ENCODE assay signal across 28 cellular contexts in genomic region chr4:142009751-142010150, GRCh38.
"Had no signal": no experiment of that assay in that cellular context is flagged by ENCODE, and none has a peak within 500 bp of the region (broad histone marks: within the 10 kb centered on the region; RNA-seq: fewer than 3 reads in every experiment).

No MANE protein-coding gene starts in this region.

- DNase-seq: activated effector memory CD4-positive, alpha-beta T cell treated with anti-CD3 and anti-CD28 coated beads, Interleukin-2, amount 50 U/mL, for 16 hours; activated effector memory CD4-positive, alpha-beta T cell treated with Interleukin-2 at 50 U/mL for 16 hours; activated gamma-delta T cell; activated gamma-delta T cell treated with Interleukin-2 at 50 U/mL for 16 hours; activated naive CD4-positive, alpha-beta T cell; activated naive CD4-positive, alpha-beta T cell treated with anti-CD3 and anti-CD28 coated beads for 36 hours; activated naive CD4-positive, alpha-beta T cell treated with anti-CD3 and anti-CD28 coated beads, Interleukin-2, amount 10 ng/mL, durations not matched to agents 7 days and 5 days; activated naive CD4-positive, alpha-beta T cell treated with anti-CD3 and anti-CD28 coated beads, Interleukin-2, amount 50 U/mL, for 16 hours; activated naive CD4-positive, alpha-beta T cell treated with Interleukin-2 at 50 U/mL for 16 hours; activated naive CD8-positive, alpha-beta T cell treated with anti-CD3 and anti-CD28 coated beads for 36 hours; activated naive CD8-positive, alpha-beta T cell treated with anti-CD3 and anti-CD28 coated beads, Interleukin-2, amount 10 ng/mL, durations not matched to agents 7 days and 5 days; activated naive CD8-positive, alpha-beta T cell treated with anti-CD3 and anti-CD28 coated beads, Interleukin-2, amount 50 U/mL, for 24 hours; activated T-cell treated with anti-CD3 and anti-CD28 coated beads, Interleukin-2, amount 50 U/mL, for 24 hours; activated T-cell treated with anti-CD3 and anti-CD28 coated beads, Interleukin-2, amount 50 U/mL, for 4 hours; activated T-cell treated with anti-CD3 and anti-CD28 coated beads, Interleukin-2, amount 50 U/mL, for 48 hours; activated T-cell treated with anti-CD3 and anti-CD28 coated beads, Interleukin-2, amount 50 U/mL, for 72 hours; adrenal gland; amniotic stem cell; amygdala; anterior cingulate cortex; aorta; body of pancreas; brain microvascular endothelial cell; caudate nucleus; central memory CD4-positive, alpha-beta T cell; cerebellar nuclear complex had no signal

- ATAC-seq: activated naive CD4-positive, alpha-beta T cell treated with anti-CD3 and anti-CD28 coated beads, Interleukin-2, amount 50 U/mL, for 72 hours; activated naive CD8-positive, alpha-beta T cell treated with anti-CD3 and anti-CD28 coated beads, Interleukin-2, amount 50 U/mL, for 24 hours; activated T-cell treated with anti-CD3 and anti-CD28 coated beads, Interleukin-2, amount 50 U/mL, for 4 hours; activated T-cell treated with anti-CD3 and anti-CD28 coated beads, Interleukin-2, amount 50 U/mL, for 72 hours; activated T-helper 17 cell treated with anti-CD3 and anti-CD28 coated beads, Interleukin-2, amount 50 U/mL, for 72 hours; body of pancreas had no signal
